17 cellular contexts compared by ENCODE assay signal in the genomic region with DNA sequence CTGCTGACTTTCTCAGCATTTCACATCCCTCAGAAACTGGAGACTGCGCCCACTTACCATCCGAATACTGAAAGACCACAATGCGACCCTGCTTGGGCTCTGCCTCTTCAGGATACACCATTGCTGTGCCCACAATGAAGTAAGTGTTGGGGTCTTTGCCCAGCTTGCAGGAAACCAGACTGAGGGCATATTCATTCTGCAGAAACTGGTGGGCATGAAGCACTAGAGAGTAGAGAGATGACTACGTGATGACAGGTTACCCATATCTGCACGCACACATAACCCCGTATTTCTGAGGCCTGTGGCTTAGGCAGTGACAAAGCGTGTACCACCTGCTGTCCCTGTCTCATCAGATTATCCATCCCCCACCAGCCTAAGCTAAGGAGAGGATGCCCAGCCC. TPM values are rescaled to one million over a fixed set of nuclear protein-coding genes. Genes with fewer than 3 reads are reported as not detected.
A peak's percentile ranks its signal among the peaks of the same experiment; 100 is the strongest.
DNase-seq lines count a peak whose midpoint lies in the region; ATAC-seq and TF ChIP-seq lines count a peak whose summit lies in the region.
"Had no signal": no experiment of that assay in that cellular context is flagged by ENCODE, and none has a peak within 500 bp of the region (broad histone marks: within the 10 kb centered on the region; RNA-seq: fewer than 3 reads in every experiment).

No MANE protein-coding gene starts in this region.

- intact Hi-C loops in CD14-positive monocyte (cut with micrococcal nuclease) = no loop called here

- H3K9me3 Mint-ChIP-seq in activated naive CD8-positive, alpha-beta T cell (ENCODE audit: low read depth) = no peaks in the 10 kb centered on the region
- H3K9me3 Mint-ChIP-seq in activated naive CD8-positive, alpha-beta T cell treated with anti-CD3 and anti-CD28 coated beads for 36 hours = no peaks in the 10 kb centered on the region
- H3K9me3 Mint-ChIP-seq in CD14-positive monocyte = no peaks in the 10 kb centered on the region
- H3K9me3 Mint-ChIP-seq: CD4-positive, alpha-beta memory T cell; GM23338 had no signal

- peak; percentile 70 for ATAC-seq in stimulated activated naive CD8-positive, alpha-beta T cell treated with anti-CD3 and anti-CD28 coated beads, Interleukin-15, Interleukin-2, amounts not matched to agents 100 U/mL and 50 U/mL, for 24 hours
- ATAC-seq: GM23338 had no signal

- peak overlapping the region; percentile 46 for H3K27ac Mint-ChIP-seq in activated naive CD8-positive, alpha-beta T cell
- H3K27ac Mint-ChIP-seq in activated naive CD8-positive, alpha-beta T cell treated with anti-CD3 and anti-CD28 coated beads for 36 hours = no peak overlapping the region
- no peak overlapping the region for H3K27ac Mint-ChIP-seq in CD14-positive monocyte
- H3K27ac Mint-ChIP-seq: B cell; CD4-positive, alpha-beta memory T cell; GM23338 had no signal

- TF ChIP-seq CTCF in CD14-positive monocyte (IDR thresholded peaks at IDR 0.05) = no peak

- peaks cover 7% of the 10 kb centered on the region for H3K36me3 Mint-ChIP-seq in activated naive CD8-positive, alpha-beta T cell
- H3K36me3 Mint-ChIP-seq in activated naive CD8-positive, alpha-beta T cell treated with anti-CD3 and anti-CD28 coated beads for 36 hours = peaks cover 7% of the 10 kb centered on the region
- H3K36me3 Mint-ChIP-seq in CD14-positive monocyte = peaks cover 10 to 41% of the 10 kb centered on the region in 2 donors

- no peaks in the 10 kb centered on the region for H3K27me3 Mint-ChIP-seq in activated naive CD8-positive, alpha-beta T cell
- H3K27me3 Mint-ChIP-seq in activated naive CD8-positive, alpha-beta T cell treated with anti-CD3 and anti-CD28 coated beads for 36 hours = no peaks in the 10 kb centered on the region
- H3K27me3 Mint-ChIP-seq in CD14-positive monocyte (ENCODE audit: low read depth in 3 of 3) = no peaks in the 10 kb centered on the region
- H3K27me3 Mint-ChIP-seq: B cell; CD4-positive, alpha-beta memory T cell had no signal

- H3K4me3 Mint-ChIP-seq in activated naive CD8-positive, alpha-beta T cell = no peak overlapping the region
- H3K4me3 Mint-ChIP-seq in activated naive CD8-positive, alpha-beta T cell treated with anti-CD3 and anti-CD28 coated beads for 36 hours = no peak overlapping the region
- H3K4me3 Mint-ChIP-seq in CD14-positive monocyte = no peak overlapping the region
- H3K4me3 Mint-ChIP-seq: B cell; CD4-positive, alpha-beta memory T cell; GM23338 had no signal

- peaks cover 2% of the 10 kb centered on the region for H3K4me1 Mint-ChIP-seq in activated naive CD8-positive, alpha-beta T cell (ENCODE audit: low read depth)
- H3K4me1 Mint-ChIP-seq in activated naive CD8-positive, alpha-beta T cell treated with anti-CD3 and anti-CD28 coated beads for 36 hours = no peaks in the 10 kb centered on the region
- no peaks in the 10 kb centered on the region for H3K4me1 Mint-ChIP-seq in CD14-positive monocyte
- H3K4me1 Mint-ChIP-seq: B cell; CD4-positive, alpha-beta memory T cell; GM23338 had no signal

- DNase-seq in activated CD8-positive, alpha-beta memory T cell treated with anti-CD3 and anti-CD28 coated beads, Interleukin-2, amount 50 U/mL, for 48 hours = peak; percentile 67
- DNase-seq in activated CD8-positive, alpha-beta memory T cell treated with anti-CD3 and anti-CD28 coated beads, Interleukin-2, amount 50 U/mL, for 4 hours = no peak
- no peak for DNase-seq in activated naive CD8-positive, alpha-beta T cell treated with anti-CD3 and anti-CD28 coated beads for 36 hours
- DNase-seq in myocyte (ENCODE audit: low read depth) (peak; percentile 48), CD14-positive monocyte (ENCODE audit: low spot score) (no peak), substantia nigra (lab: John Stamatoyannopoulos, UW) (no peak)
- DNase-seq in stimulated activated naive CD8-positive, alpha-beta T cell treated with anti-CD3 and anti-CD28 coated beads, Interleukin-15, Interleukin-2, amounts not matched to agents 100 U/mL and 50 U/mL, for 24 hours = peak; percentile 18
- DNase-seq: C1 segment of cervical spinal cord; CD4-positive, alpha-beta memory T cell; COR-L47; DMS153; DMS79 treated with DMSO at 0.1 percent for 48 hours; EL; H7 had no signal

- no peak overlapping the region for H3K27ac ChIP-seq in substantia nigra (ENCODE audit: low read depth, low read length, poor library complexity, severe bottlenecking)

RNA-seq across cellular contexts. Expression of a gene that starts 14.6 kb away (rescaled TPM):
- 10 to 100 TPM; 18.3 to 19.8 TPM for total RNA-seq in activated naive CD8-positive, alpha-beta T cell treated with anti-CD3 and anti-CD28 coated beads for 36 hours
- total RNA-seq in myocyte = 2.1 and 2.7 TPM in 2 replicates
- 3.1 TPM for polyA plus RNA-seq in myocyte (2012)
- polyA plus RNA-seq in CD14-positive monocyte = under 1 TPM in 1 of 2 donors, not detected in 1; 0.05 TPM
- polyA plus RNA-seq: CD4-positive, alpha-beta memory T cell had no signal

RNA-seq across cellular contexts. Expression of a gene that starts 23.2 kb away (rescaled TPM):
- total RNA-seq in activated naive CD8-positive, alpha-beta T cell treated with anti-CD3 and anti-CD28 coated beads for 36 hours = 100 to 1,000 TPM; 308 to 315 TPM
- total RNA-seq in myocyte = 329 and 379 TPM in 2 replicates
- 247 TPM for polyA plus RNA-seq in myocyte (2012)
- 10 to 100 TPM; 86.6 to 97.2 TPM for polyA plus RNA-seq in CD14-positive monocyte

RNA-seq across cellular contexts. Expression of a gene that starts 23.3 kb away (rescaled TPM):
- total RNA-seq in activated naive CD8-positive, alpha-beta T cell treated with anti-CD3 and anti-CD28 coated beads for 36 hours = 10 to 100 TPM; 70.0 to 70.3 TPM
- total RNA-seq in myocyte = 32.1 and 37.3 TPM in 2 replicates
- polyA plus RNA-seq in myocyte (2012) = 36.2 TPM
- 10 to 100 TPM; 29.5 to 29.6 TPM for polyA plus RNA-seq in CD14-positive monocyte

RNA-seq across cellular contexts. Expression of a gene that starts 51.9 kb away (rescaled TPM):
- 10 to 100 TPM; 41.1 to 41.6 TPM for total RNA-seq in activated naive CD8-positive, alpha-beta T cell treated with anti-CD3 and anti-CD28 coated beads for 36 hours
- total RNA-seq in myocyte = 104 and 126 TPM in 2 replicates
- 74.6 TPM for polyA plus RNA-seq in myocyte (2012)
- 100 to 1,000 TPM; 112 TPM for polyA plus RNA-seq in CD14-positive monocyte

RNA-seq across cellular contexts. Expression of a gene that starts 52.4 kb away (rescaled TPM):
- total RNA-seq in activated naive CD8-positive, alpha-beta T cell treated with anti-CD3 and anti-CD28 coated beads for 36 hours = 10 to 100 TPM; 57.6 to 64.1 TPM
- 42.5 and 54.2 TPM in 2 replicates for total RNA-seq in myocyte
- polyA plus RNA-seq in myocyte (2012) = 79.5 TPM
- 10 to 100 TPM; 34.5 to 50.7 TPM for polyA plus RNA-seq in CD14-positive monocyte

Comparison
In these comparisons a context has a peak if more than half of its experiments do, and no peak if none do; other contexts are left out.
1. DNase-seq: peak in activated CD8-positive, alpha-beta memory T cell treated with anti-CD3 and anti-CD28 coated beads, Interleukin-2, amount 50 U/mL, for 48 hours (single experiment), myocyte (single experiment) and stimulated activated naive CD8-positive, alpha-beta T cell treated with anti-CD3 and anti-CD28 coated beads, Interleukin-15, Interleukin-2, amounts not matched to agents 100 U/mL and 50 U/mL, for 24 hours (single experiment); none in activated CD8-positive, alpha-beta memory T cell treated with anti-CD3 and anti-CD28 coated beads, Interleukin-2, amount 50 U/mL, for 4 hours (single experiment), activated naive CD8-positive, alpha-beta T cell treated with anti-CD3 and anti-CD28 coated beads for 36 hours (single experiment), CD14-positive monocyte (single experiment) and substantia nigra (0 of 49).